ENCODE assay signal across 41 cellular contexts in genomic region chr2:30860715-30861114, GRCh38. TPM values are rescaled to one million over a fixed set of nuclear protein-coding genes. Genes with fewer than 3 reads are reported as not detected.
"Had no signal": no experiment of that assay in that cellular context is flagged by ENCODE, and none has a peak within 500 bp of the region (broad histone marks: within the 10 kb centered on the region; RNA-seq: fewer than 3 reads in every experiment).

No MANE protein-coding gene starts in this region.

- H3K27ac Mint-ChIP-seq: activated B cell treated with CpG ODN at 0.5 μM for 24 hours; activated CD4-positive, alpha-beta memory T cell treated with anti-CD3 and anti-CD28 coated beads for 36 hours; activated CD8-positive, alpha-beta memory T cell treated with anti-CD3 and anti-CD28 coated beads, Interleukin-2, amount 10 ng/mL, durations not matched to agents 7 days and 5 days; activated naive CD8-positive, alpha-beta T cell treated with anti-CD3 and anti-CD28 coated beads, Interleukin-2, amount 10 ng/mL, durations not matched to agents 7 days and 5 days; activated T-cell treated with anti-CD3 and anti-CD28 coated beads, Interleukin-2, amount 50 U/mL, for 72 hours; activated T-helper 17 cell treated with anti-CD3 and anti-CD28 coated beads, Interleukin-2, amount 50 U/mL, for 72 hours had no signal

- H3K9me3 ChIP-seq: adrenal gland, body of pancreas, breast epithelium, MG63 had no signal

- H3K4me3 ChIP-seq: adrenal gland, body of pancreas, breast epithelium, MG63, PC-9 had no signal

- ATAC-seq: activated CD8-positive, alpha-beta memory T cell treated with anti-CD3 and anti-CD28 coated beads, Interleukin-2, amount 10 ng/mL, durations not matched to agents 7 days and 5 days; activated T-cell treated with anti-CD3 and anti-CD28 coated beads, Interleukin-2, amount 50 U/mL, for 72 hours; activated T-helper 17 cell treated with anti-CD3 and anti-CD28 coated beads, Interleukin-2, amount 50 U/mL, for 72 hours; body of pancreas; Right ventricle myocardium inferior; SK-N-SH treated with all-trans-retinoic acid at 6 μM for 48 hours had no signal

- H3K27ac ChIP-seq: adrenal gland, body of pancreas, breast epithelium, PC-9, RWPE1, VCaP had no signal

- H3K27me3 ChIP-seq: adrenal gland, body of pancreas, breast epithelium, MG63 had no signal

- H3K4me1 ChIP-seq: adrenal gland, body of pancreas, breast epithelium had no signal

- H3K4me3 Mint-ChIP-seq: activated B cell treated with CpG ODN at 0.5 μM for 24 hours; activated CD4-positive, alpha-beta memory T cell treated with anti-CD3 and anti-CD28 coated beads for 36 hours; activated CD8-positive, alpha-beta memory T cell treated with anti-CD3 and anti-CD28 coated beads, Interleukin-2, amount 10 ng/mL, durations not matched to agents 7 days and 5 days; activated naive CD8-positive, alpha-beta T cell treated with anti-CD3 and anti-CD28 coated beads, Interleukin-2, amount 10 ng/mL, durations not matched to agents 7 days and 5 days; activated T-cell treated with anti-CD3 and anti-CD28 coated beads, Interleukin-2, amount 50 U/mL, for 72 hours; activated T-helper 17 cell treated with anti-CD3 and anti-CD28 coated beads, Interleukin-2, amount 50 U/mL, for 72 hours had no signal

- H2AFZ ChIP-seq: PC-9 had no signal

- H3K27me3 Mint-ChIP-seq: activated CD4-positive, alpha-beta memory T cell treated with anti-CD3 and anti-CD28 coated beads for 36 hours had no signal

- H3K36me3 ChIP-seq: adrenal gland, breast epithelium, MG63 had no signal

- H3K4me1 Mint-ChIP-seq: activated CD8-positive, alpha-beta memory T cell treated with anti-CD3 and anti-CD28 coated beads, Interleukin-2, amount 10 ng/mL, durations not matched to agents 7 days and 5 days; activated T-helper 17 cell treated with anti-CD3 and anti-CD28 coated beads, Interleukin-2, amount 50 U/mL, for 72 hours had no signal

- H3K9me3 Mint-ChIP-seq: activated B cell treated with CpG ODN at 0.5 μM for 24 hours; activated CD4-positive, alpha-beta memory T cell treated with anti-CD3 and anti-CD28 coated beads for 36 hours; activated naive CD8-positive, alpha-beta T cell treated with anti-CD3 and anti-CD28 coated beads, Interleukin-2, amount 10 ng/mL, durations not matched to agents 7 days and 5 days; activated T-cell treated with anti-CD3 and anti-CD28 coated beads, Interleukin-2, amount 50 U/mL, for 72 hours; activated T-helper 17 cell treated with anti-CD3 and anti-CD28 coated beads, Interleukin-2, amount 50 U/mL, for 72 hours had no signal

- DNase-seq: activated B cell treated with CpG ODN at 0.5 μM for 24 hours; activated CD4-positive, alpha-beta memory T cell treated with anti-CD3 and anti-CD28 coated beads for 36 hours; activated CD4-positive, alpha-beta T cell treated with anti-CD3 and anti-CD28 coated beads for 4 hours; activated CD4-positive, alpha-beta T cell treated with anti-CD3 and anti-CD28 coated beads, Interleukin-2, amount 50 U/mL, for 1 hour; activated CD4-positive, CD25-positive, alpha-beta regulatory T cell treated with anti-CD3 and anti-CD28 coated beads, Interleukin-2, amount 50 U/mL, for 72 hours; activated CD8-positive, alpha-beta memory T cell treated with anti-CD3 and anti-CD28 coated beads for 24 hours; activated CD8-positive, alpha-beta memory T cell treated with anti-CD3 and anti-CD28 coated beads, Interleukin-2, amount 10 ng/mL, durations not matched to agents 7 days and 5 days; activated CD8-positive, alpha-beta memory T cell treated with anti-CD3 and anti-CD28 coated beads, Interleukin-2, amount 50 U/mL, for 48 hours; activated effector memory CD4-positive, alpha-beta T cell treated with anti-CD3 and anti-CD28 coated beads, Interleukin-2, amount 50 U/mL, for 16 hours; activated naive CD4-positive, alpha-beta T cell; activated naive CD4-positive, alpha-beta T cell treated with anti-CD3 and anti-CD28 coated beads, Interleukin-2, amount 50 U/mL, for 16 hours; activated naive CD8-positive, alpha-beta T cell treated with anti-CD3 and anti-CD28 coated beads, Interleukin-2, amount 10 ng/mL, durations not matched to agents 7 days and 5 days; activated T-cell treated with anti-CD3 and anti-CD28 coated beads, Interleukin-2, amount 50 U/mL, for 72 hours; adrenal gland; body of pancreas; Kasumi-1; MG63; NCI-H1048; NCI-H1105 treated with DMSO at 0.1 percent for 48 hours; NCI-H1436; NCI-H1694; NCI-H1930; NCI-H2081 treated with DMSO at 0.1 percent for 48 hours; NCI-H226; NCI-H446 treated with DMSO at 0.1 percent for 48 hours; NCI-H69; PC-9; SIG-M5; T-helper 1 cell; T-helper 2 cell; T-helper 9 cell had no signal

- H3K4me2 ChIP-seq: PC-9 had no signal

- FAIRE-seq: astrocyte, RCC 7860 had no signal

- H3K36me3 Mint-ChIP-seq: activated CD4-positive, alpha-beta memory T cell treated with anti-CD3 and anti-CD28 coated beads for 36 hours; activated CD8-positive, alpha-beta memory T cell treated with anti-CD3 and anti-CD28 coated beads, Interleukin-2, amount 10 ng/mL, durations not matched to agents 7 days and 5 days; activated naive CD8-positive, alpha-beta T cell treated with anti-CD3 and anti-CD28 coated beads, Interleukin-2, amount 10 ng/mL, durations not matched to agents 7 days and 5 days had no signal

RNA-seq across cellular contexts. Expression of gene CAPN13, which starts 53.5 kb away (rescaled TPM):
- total RNA-seq: activated B cell treated with CpG ODN at 0.5 μM for 24 hours; activated CD4-positive, alpha-beta memory T cell treated with anti-CD3 and anti-CD28 coated beads for 36 hours; activated CD8-positive, alpha-beta memory T cell treated with anti-CD3 and anti-CD28 coated beads, Interleukin-2, amount 10 ng/mL, durations not matched to agents 7 days and 5 days; activated naive CD8-positive, alpha-beta T cell treated with anti-CD3 and anti-CD28 coated beads, Interleukin-2, amount 10 ng/mL, durations not matched to agents 7 days and 5 days; activated T-cell treated with anti-CD3 and anti-CD28 coated beads, Interleukin-2, amount 50 U/mL, for 72 hours; activated T-helper 17 cell treated with anti-CD3 and anti-CD28 coated beads, Interleukin-2, amount 50 U/mL, for 72 hours; astrocyte; cardiac septum; Right ventricle myocardium inferior; SK-MEL-5 had no signal
